ENCODE assay signal across 8 cellular contexts in the genomic region with DNA sequence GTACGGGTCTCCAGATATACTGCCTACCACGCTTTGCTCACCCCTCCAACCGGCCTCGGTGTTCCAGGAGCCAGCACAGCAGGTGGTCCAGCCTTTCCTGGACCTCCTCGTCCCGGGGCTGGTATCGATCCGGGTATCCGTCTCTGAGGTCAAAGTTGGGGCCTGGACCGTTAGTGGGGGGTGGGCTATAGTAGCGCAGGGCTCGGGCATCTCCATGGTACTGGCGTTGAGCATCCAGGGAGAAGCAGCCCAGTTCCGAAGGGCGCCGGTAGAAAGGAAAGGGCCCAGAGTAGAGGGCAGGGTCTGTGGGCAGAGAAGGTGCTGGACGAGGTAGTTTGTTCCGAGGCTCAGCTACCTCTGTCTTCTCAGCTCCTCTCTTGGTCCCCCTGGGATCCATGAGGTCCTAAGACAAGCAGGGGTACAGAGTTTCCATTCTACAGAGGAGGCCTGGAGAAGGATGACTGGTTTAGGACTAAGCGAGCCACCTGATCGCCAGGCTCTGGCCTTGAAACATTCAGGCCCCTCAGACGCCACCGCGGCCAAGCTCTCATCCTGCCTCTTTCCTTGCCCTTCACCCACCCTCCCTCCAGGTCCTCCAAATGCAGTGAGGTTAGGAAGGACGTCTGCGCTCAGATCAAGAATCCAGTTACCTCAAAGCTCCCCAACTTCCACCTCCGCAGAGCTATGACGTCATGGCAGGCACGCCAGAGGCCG. TPM values are rescaled to one million over a fixed set of nuclear protein-coding genes. Genes with fewer than 3 reads are reported as not detected.
DNase-seq lines count a peak whose midpoint lies in the region; ATAC-seq lines count a peak whose summit lies in the region.

No MANE protein-coding gene starts in this region.

- H3K4me1 Mint-ChIP-seq in CD4-positive, CD25-positive, alpha-beta regulatory T cell, result peaks cover 15 to 60% (median 38%) of the 10 kb centered on the region in 4 donors

- no peaks in the 10 kb centered on the region for H3K27me3 ChIP-seq in CD4-positive, CD25-positive, alpha-beta regulatory T cell (ENCODE audit: control insufficient read depth, insufficient read depth, low read length)
- H3K27me3 ChIP-seq in Karpas-422 (ENCODE audit: low read length), result no peaks in the 10 kb centered on the region
- H3K27me3 ChIP-seq in mucosa of rectum (ENCODE audit: control insufficient read depth in 2 of 2, insufficient read depth in 2 of 2, low read length in 2 of 2), result no peaks in the 10 kb centered on the region

- peaks cover 34% of the 10 kb centered on the region for H3K79me2 ChIP-seq in Karpas-422 (ENCODE audit: low read length)

- peaks cover 33% of the 10 kb centered on the region for H3K36me3 ChIP-seq in CD4-positive, CD25-positive, alpha-beta regulatory T cell (ENCODE audit: control insufficient read depth, insufficient read depth, low read length)
- H3K36me3 ChIP-seq in Karpas-422 (ENCODE audit: insufficient read depth, low read length) (0 out of 2 replicates have a peak, but pooled peaks cover 3% of the 10 kb centered on the region), mucosa of rectum (ENCODE audit: control insufficient read depth in 2 of 2, insufficient read depth in 2 of 2, low read length in 2 of 2) (peaks cover 36 to 40% of the 10 kb centered on the region in 2 donors)

- H3K9ac ChIP-seq in Karpas-422 (ENCODE audit: low read length) (peak overlapping the region; percentile 87), mucosa of rectum (ENCODE audit: low read depth in 1 of 2, low read length in 2 of 2) (peak overlapping the region; percentile 94 to 96)

- peak overlapping the region; percentile 85 for H3K4me2 ChIP-seq in Karpas-422 (ENCODE audit: low read depth, low read length, poor library complexity, severe bottlenecking)

- H3K27me3 Mint-ChIP-seq in CD4-positive, CD25-positive, alpha-beta regulatory T cell, result peaks cover 9% of the 10 kb centered on the region

- peak overlapping the region; percentile 100 for H3K27ac ChIP-seq in CD4-positive, CD25-positive, alpha-beta regulatory T cell (ENCODE audit: insufficient read depth, low read length, poor library complexity, severe bottlenecking)
- H3K27ac ChIP-seq in Karpas-422 (ENCODE audit: low read length) (peak overlapping the region; percentile 63; the same call in 1 of the 2 replicates), cingulate gyrus (ENCODE audit: low read depth, low read length) (peak overlapping the region; percentile 96), mucosa of rectum (ENCODE audit: low read depth in 2 of 2, low read length in 2 of 2) (peak overlapping the region; percentile 95 to 98)

- peak overlapping the region; percentile 99 to 100 (median 99) for H3K4me3 Mint-ChIP-seq in CD4-positive, CD25-positive, alpha-beta regulatory T cell

- peak overlapping the region; percentile 91 for H3K4me3 ChIP-seq in CD4-positive, CD25-positive, alpha-beta regulatory T cell (ENCODE audit: low read depth, low read length)
- peak overlapping the region; percentile 85 for H3K4me3 ChIP-seq in Karpas-422 (ENCODE audit: low read length)
- peak overlapping the region; percentile 89 for H3K4me3 ChIP-seq in mucosa of rectum (ENCODE audit: low read length in 2 of 2)

- H4K20me1 ChIP-seq in Karpas-422 (ENCODE audit: insufficient read depth, low read depth, low read length), result no peaks in the 10 kb centered on the region

- no peaks in the 10 kb centered on the region for H3K9me2 ChIP-seq in Karpas-422 (replicated peaks; ENCODE audit: insufficient read depth, low read length)

- no peaks in the 10 kb centered on the region for H3K9me3 Mint-ChIP-seq in CD4-positive, CD25-positive, alpha-beta regulatory T cell

- peaks cover 22% of the 10 kb centered on the region for H3K4me1 ChIP-seq in CD4-positive, CD25-positive, alpha-beta regulatory T cell (ENCODE audit: control insufficient read depth, insufficient read depth, low read length, poor library complexity, severe bottlenecking)
- peaks cover 26% of the 10 kb centered on the region for H3K4me1 ChIP-seq in Karpas-422 (ENCODE audit: low read length)
- peaks cover 15 to 18% of the 10 kb centered on the region in 2 donors for H3K4me1 ChIP-seq in mucosa of rectum (ENCODE audit: control insufficient read depth in 2 of 2, insufficient read depth in 2 of 2, low read length in 2 of 2)

- peak overlapping the region; percentile 99 to 100 (median 99) for H3K27ac Mint-ChIP-seq in CD4-positive, CD25-positive, alpha-beta regulatory T cell

- peaks cover 12% of the 10 kb centered on the region for H3K36me3 Mint-ChIP-seq in CD4-positive, CD25-positive, alpha-beta regulatory T cell

- peak overlapping the region; percentile 7; the same call in 1 of the 2 replicates for H2AFZ ChIP-seq in Karpas-422 (ENCODE audit: low read length)

- no peak for DNase-seq in CD4-positive, CD25-positive, alpha-beta regulatory T cell
- DNase-seq in Karpas-422 (no peak), EL (no peak), T1000 (lab: John Stamatoyannopoulos, UW) (no peak), NCI-H2196 (lab: John Stamatoyannopoulos, UW; ENCODE audit: unreplicated experiment) (no peak)

- ATAC-seq in CD4-positive, CD25-positive, alpha-beta regulatory T cell (ENCODE audit: low read depth in 2 of 2), result no peak
- ATAC-seq in GM19452 (IDR thresholded peaks at IDR 0.05; ENCODE audit: unreplicated experiment), result no peak

- H3K9me3 ChIP-seq in CD4-positive, CD25-positive, alpha-beta regulatory T cell (ENCODE audit: control insufficient read depth in 2 of 2, low read length in 2 of 2), result no peaks in the 10 kb centered on the region
- H3K9me3 ChIP-seq in Karpas-422 (ENCODE audit: low read length) (no peaks in the 10 kb centered on the region), mucosa of rectum (ENCODE audit: control insufficient read depth in 2 of 2, low read length in 2 of 2) (no peaks in the 10 kb centered on the region)

RNA-seq across cellular contexts. Expression of gene DXO, which starts 0.5 kb away (rescaled TPM):
- total RNA-seq in CD4-positive, CD25-positive, alpha-beta regulatory T cell, result 47.7 TPM
- 10 to 100 TPM in 2 of 4 donors, 1 to 10 TPM in 2; 8.4 to 10.5 (median 9.6) TPM for polyA plus RNA-seq in CD4-positive, CD25-positive, alpha-beta regulatory T cell
- total RNA-seq in Karpas-422 (2014; rRNA removed; shearing (Covaris generic); ENCODE audit: low replicate concordance), result 20.8 and 25.0 TPM in 2 replicates

RNA-seq across cellular contexts. Expression of gene C4A, which starts 10.4 kb away (rescaled TPM):
- total RNA-seq in CD4-positive, CD25-positive, alpha-beta regulatory T cell, result 4.0 TPM
- under 1 TPM in 2 of 4 donors, not detected in 2; 0.28 to 0.30 TPM for polyA plus RNA-seq in CD4-positive, CD25-positive, alpha-beta regulatory T cell
- 2.9 and 3.8 TPM in 2 replicates for total RNA-seq in Karpas-422 (2014; rRNA removed; shearing (Covaris generic); ENCODE audit: low replicate concordance)

RNA-seq across cellular contexts. Expression of gene SKIC2, which starts 12.5 kb away (rescaled TPM):
- total RNA-seq in CD4-positive, CD25-positive, alpha-beta regulatory T cell, result 101 TPM
- polyA plus RNA-seq in CD4-positive, CD25-positive, alpha-beta regulatory T cell, result 10 to 100 TPM; 16.2 to 20.9 (median 17.5) TPM
- 43.7 and 60.0 TPM in 2 replicates for total RNA-seq in Karpas-422 (2014; rRNA removed; shearing (Covaris generic); ENCODE audit: low replicate concordance)

RNA-seq across cellular contexts. Expression of gene NELFE, which starts 12.7 kb away (rescaled TPM):
- 51.4 TPM for total RNA-seq in CD4-positive, CD25-positive, alpha-beta regulatory T cell
- polyA plus RNA-seq in CD4-positive, CD25-positive, alpha-beta regulatory T cell, result 10 to 100 TPM; 52.9 to 62.3 (median 60.5) TPM
- 56.3 and 146 TPM in 2 replicates for total RNA-seq in Karpas-422 (2014; rRNA removed; shearing (Covaris generic); ENCODE audit: low replicate concordance)

RNA-seq across cellular contexts. Expression of gene CFB, which starts 25.5 kb away (rescaled TPM):
- 0.64 TPM for total RNA-seq in CD4-positive, CD25-positive, alpha-beta regulatory T cell
- 1 to 10 TPM in 3 of 4 donors, under 1 TPM in 1; 0.68 to 1.9 (median 1.6) TPM for polyA plus RNA-seq in CD4-positive, CD25-positive, alpha-beta regulatory T cell
- 0.22 TPM in 1 of 2 replicates, not detected in the other for total RNA-seq in Karpas-422 (2014; rRNA removed; shearing (Covaris generic); ENCODE audit: low replicate concordance)
